Comparison of ENCODE assay signal across 8 cellular contexts in the genomic region with DNA sequence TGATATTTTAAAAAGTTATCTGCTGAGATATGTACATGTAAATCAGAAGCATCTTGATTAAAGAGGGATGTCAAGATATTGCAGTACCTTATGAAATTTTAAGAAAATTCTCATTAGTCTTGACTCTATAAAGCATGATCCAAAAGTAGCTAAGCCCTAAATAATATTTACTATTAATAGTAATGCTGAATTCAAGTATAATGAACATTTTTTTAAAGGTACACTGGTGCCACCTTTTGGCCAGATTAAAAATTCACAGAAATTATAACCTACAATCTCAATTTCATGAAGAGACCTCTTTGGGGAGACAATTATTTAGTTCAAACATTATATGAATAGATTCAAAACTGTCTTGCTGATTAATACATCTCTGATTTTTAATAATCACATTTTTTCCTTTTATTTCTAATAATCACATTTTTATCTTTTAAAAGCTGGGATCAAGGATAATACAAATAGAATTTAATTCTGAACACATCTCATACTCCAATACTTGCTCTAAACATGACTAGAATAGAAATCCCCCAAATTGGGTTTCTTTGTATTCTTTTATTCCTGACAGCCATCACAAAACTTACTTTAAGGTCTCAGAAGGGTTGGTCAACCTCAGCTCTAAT. TPM values are rescaled to one million over a fixed set of nuclear protein-coding genes. Genes with fewer than 3 reads are reported as not detected.
A peak's percentile ranks its signal among the peaks of the same experiment; 100 is the strongest.
DNase-seq lines count a peak whose midpoint lies in the region; ATAC-seq, FAIRE-seq and TF ChIP-seq lines count a peak whose summit lies in the region.

No MANE protein-coding gene starts in this region.

- H3K27ac ChIP-seq in K562 (ENCODE audit: extremely low read depth, low read depth, low read length), result no peak overlapping the region

- H3K4me1 Mint-ChIP-seq in CD14-positive monocyte, result no peaks in the 10 kb centered on the region

- no peak overlapping the region for H3K9ac ChIP-seq in K562 (ENCODE audit: insufficient read depth in 1 of 2, low read depth in 2 of 2, low read length in 2 of 2)

- H3K4me3 Mint-ChIP-seq in CD14-positive monocyte, result no peak overlapping the region

- H3K4me1 ChIP-seq in K562 (replicated peaks in 1 of 2; ENCODE audit: control insufficient read depth in 2 of 2, insufficient read depth in 2 of 2, low read length in 2 of 2), result no peaks in the 10 kb centered on the region

- H2AFZ ChIP-seq in K562 (ENCODE audit: low read depth, low read length), result no peak overlapping the region

- intact Hi-C loops in CD14-positive monocyte (cut with micrococcal nuclease), result no loop called here
- intact Hi-C loops in K562 (cut with micrococcal nuclease), result loop anchor here (1.0 kb wide), 1 partner anchor 134 kb away; no protein-coding TSS in a partner anchor

- H3K27me3 Mint-ChIP-seq in CD14-positive monocyte (ENCODE audit: low read depth in 3 of 3), result no peaks in the 10 kb centered on the region

- BruUV-seq in K562 (replicated peaks; lab: Mats Ljungman, UMichigan), result no TSS peak

- H3K27ac Mint-ChIP-seq in CD14-positive monocyte, result no peak overlapping the region

- DNase-seq in CD14-positive monocyte (ENCODE audit: low spot score), result no peak
- peak; percentile 49 for DNase-seq in HT-29 (ENCODE audit: low spot score)
- no peak for DNase-seq in K562 (ENCODE audit: extremely low read depth in 1 of 4, low spot score in 3 of 4)
- peak; percentile 26 to 57 for DNase-seq in lung microvascular endothelial cell (ENCODE audit: low read depth in 2 of 2)
- no peak for DNase-seq in ureter (ENCODE audit: low spot score)
- no peak for DNase-seq in GOT3 (lab: John Stamatoyannopoulos, UW)
- DNase-seq in NCI-H2107 treated with DMSO at 0.1 percent for 48 hours (lab: John Stamatoyannopoulos, UW; ENCODE audit: unreplicated experiment), result no peak

- no peaks in the 10 kb centered on the region for H3K9me3 Mint-ChIP-seq in CD14-positive monocyte

- POLR2A ChIA-PET in K562 (lab: Yijun Ruan, JAX), result no interaction called here

- H3K4me2 ChIP-seq in K562 (ENCODE audit: insufficient read depth, low read length), result no peak overlapping the region

- no peak for ATAC-seq in K562
- ATAC-seq in HG02981 (IDR thresholded peaks at IDR 0.05; ENCODE audit: unreplicated experiment), result no peak

- no peaks in the 10 kb centered on the region for H3K36me3 ChIP-seq in K562 (ENCODE audit: control insufficient read depth, insufficient read depth, low read length)

- no peaks in the 10 kb centered on the region for H3K9me1 ChIP-seq in K562 (ENCODE audit: control insufficient read depth, insufficient read depth, low read length)

- FAIRE-seq in K562 (lab: Jason Lieb, UNC), result no peak

- CTCF ChIA-PET in K562 (lab: Yijun Ruan, JAX; ENCODE audit: low intra/inter-chr PET ratio), result interaction anchor here (0.6 to 2.0 kb wide), 3 partner anchors 49 to 175 kb away, joined by 3 to 13 read pairs (median 3); no protein-coding TSS in a partner anchor

- no peaks in the 10 kb centered on the region for H4K20me1 ChIP-seq in K562 (replicated peaks; ENCODE audit: control insufficient read depth, insufficient read depth, low read length)

- H3K36me3 Mint-ChIP-seq in CD14-positive monocyte, result peaks cover 4 to 18% of the 10 kb centered on the region in 2 donors

- TF ChIP-seq POLR2A in K562 (conservative IDR thresholded peaks at IDR 0.05), result no peak

- in situ Hi-C loops in K562 (cut with MboI), result no loop called here

- peak; percentile 48 to 51 for TF ChIP-seq RAD21 in K562 (CRISPR knock-in tag; conservative IDR thresholded peaks at IDR 0.05 in 1 of 2, IDR thresholded peaks at IDR 0.05 in 1 of 2)

- peak; percentile 70 for TF ChIP-seq CTCF in CD14-positive monocyte (IDR thresholded peaks at IDR 0.05)
- TF ChIP-seq CTCF in K562 (IDR thresholded peaks at IDR 0.05 in 2 of 3, conservative IDR thresholded peaks at IDR 0.05 in 1 of 3; ENCODE audit: insufficient read depth in 2 of 3, low read depth in 1 of 3, low read length in 3 of 3), result peak in 2 of 3 experiments; percentile 6 to 51; a peak in 3 of 6 replicates

- H3K79me2 ChIP-seq in K562 (ENCODE audit: control insufficient read depth, insufficient read depth, low read length), result no peaks in the 10 kb centered on the region

- H3K4me3 ChIP-seq in K562, result no peak overlapping the region

- H3K9me3 ChIP-seq in K562 (replicated peaks; ENCODE audit: control insufficient read depth, insufficient read depth, low read depth, low read length), result no peaks in the 10 kb centered on the region

- H3K27me3 ChIP-seq in K562 (ENCODE audit: control insufficient read depth in 2 of 2, insufficient read depth in 2 of 2, low read length in 2 of 2), result no peaks in the 10 kb centered on the region

- no peak for TF ChIP-seq EP300 in K562 (IDR thresholded peaks at IDR 0.05; ENCODE audit: low read length)

TF ChIP-seq in K562, 482 proteins besides CTCF, POLR2A, EP300 and RAD21 (continues in another document):
- no peak for TF ChIP-seq ZFP1 (CRISPR knock-in tag; IDR thresholded peaks at IDR 0.05)

RNA-seq across cellular contexts. Expression of gene AKAP5, which starts 13.4 kb away (rescaled TPM):
- polyA plus RNA-seq in CD14-positive monocyte (not detected), K562 (2011; rRNA removed) (0.12 and 0.24 TPM in 2 replicates), K562 (2014; fragmentation: Illumina TruSeq; extraction: Trizol) (0.32 and 0.34 TPM in 2 replicates), K562 (2014; fragmentation: Nextera tagmentation; extraction: Ambion mirVana) (under 1 TPM; 0.06 to 0.07 TPM), K562 (2014; rRNA removed) (0.11 and 0.40 TPM in 2 replicates)
- total RNA-seq in HT-29 (2014; rRNA removed; shearing (Covaris generic)), result 0.10 and 0.56 TPM in 2 replicates
- 0.25 and 1.1 TPM in 2 replicates for total RNA-seq in K562 (2011; cell fraction: chromatin; rRNA removed; ENCODE audit: low replicate concordance)
- total RNA-seq in K562 (2011; cell fraction: nucleolus; rRNA removed), result 0.13 and 0.17 TPM in 2 replicates
- 0.73 and 1.3 TPM in 2 replicates for total RNA-seq in K562 (2011; cell fraction: nucleoplasm; rRNA removed)
- total RNA-seq in K562 (2014; rRNA removed) (0.41 and 0.50 TPM in 2 replicates), K562 (2014; rRNA removed; fragmentation: Illumina TruSeq; extraction: Trizol) (0.61 and 0.76 TPM in 2 replicates), K562 (2015; rRNA removed; fragmentation: Illumina TruSeq; extraction: Trizol) (0.75 and 0.94 TPM in 2 replicates), K562 (2021) (0.35 and 0.40 TPM in 2 replicates), lung microvascular endothelial cell (0.20 and 0.22 TPM in 2 replicates), ureter (0.96 TPM)
- 0.07 TPM in 2 replicates for polyA plus RNA-seq in K562 (2011; cell fraction: cytosol; rRNA removed)
- 0.06 and 0.11 TPM in 2 replicates for polyA plus RNA-seq in K562 (2011; cell fraction: nucleus; rRNA removed)
- polyA plus RNA-seq in K562 (2012), result 0.30 and 0.50 TPM in 2 replicates
- polyA minus RNA-seq in K562 (2011; rRNA and poly(A)+ RNA removed), result 0.48 and 0.63 TPM in 2 replicates
- polyA minus RNA-seq in K562 (2011; cell fraction: cytosol; rRNA and poly(A)+ RNA removed), result 0.48 TPM in 1 of 2 replicates, not detected in the other
- 0.27 and 0.78 TPM in 2 replicates for polyA minus RNA-seq in K562 (2011; cell fraction: nucleus; rRNA and poly(A)+ RNA removed)

RNA-seq across cellular contexts. Expression of gene ZBTB25, which starts 24.9 kb away (rescaled TPM):
- 1 to 10 TPM; 3.2 to 3.9 TPM for polyA plus RNA-seq in CD14-positive monocyte
- 3.8 and 4.9 TPM in 2 replicates for total RNA-seq in HT-29 (2014; rRNA removed; shearing (Covaris generic))
- total RNA-seq in K562 (2011; cell fraction: chromatin; rRNA removed; ENCODE audit: low replicate concordance), result 6.4 and 12.4 TPM in 2 replicates
- 2.8 and 3.9 TPM in 2 replicates for total RNA-seq in K562 (2011; cell fraction: nucleolus; rRNA removed)
- total RNA-seq in K562 (2011; cell fraction: nucleoplasm; rRNA removed), result 6.5 and 8.2 TPM in 2 replicates
- total RNA-seq in K562 (2014; rRNA removed), result 1.3 TPM in 2 replicates
- total RNA-seq in K562 (2014; rRNA removed; fragmentation: Illumina TruSeq; extraction: Trizol), result 2.5 and 3.3 TPM in 2 replicates
- total RNA-seq in K562 (2015; rRNA removed; fragmentation: Illumina TruSeq; extraction: Trizol), result 2.6 and 2.8 TPM in 2 replicates
- 2.5 and 2.6 TPM in 2 replicates for total RNA-seq in K562 (2021)
- polyA plus RNA-seq in K562 (2011; rRNA removed), result 3.9 and 5.6 TPM in 2 replicates
- 1.6 and 2.6 TPM in 2 replicates for polyA plus RNA-seq in K562 (2011; cell fraction: cytosol; rRNA removed)
- 7.0 and 8.0 TPM in 2 replicates for polyA plus RNA-seq in K562 (2011; cell fraction: nucleus; rRNA removed)
- polyA plus RNA-seq in K562 (2012), result 1.3 and 2.5 TPM in 2 replicates
- polyA plus RNA-seq in K562 (2014; fragmentation: Illumina TruSeq; extraction: Trizol), result 1.7 and 2.3 TPM in 2 replicates
- under 1 TPM; 0.61 to 0.92 TPM for polyA plus RNA-seq in K562 (2014; fragmentation: Nextera tagmentation; extraction: Ambion mirVana)
- 0.99 and 2.1 TPM in 2 replicates for polyA plus RNA-seq in K562 (2014; rRNA removed)
- 6.0 and 6.6 TPM in 2 replicates for polyA minus RNA-seq in K562 (2011; rRNA and poly(A)+ RNA removed)
- 2.8 and 3.7 TPM in 2 replicates for polyA minus RNA-seq in K562 (2011; cell fraction: cytosol; rRNA and poly(A)+ RNA removed)
- 4.7 and 6.7 TPM in 2 replicates for polyA minus RNA-seq in K562 (2011; cell fraction: nucleus; rRNA and poly(A)+ RNA removed)
- 2.6 and 3.0 TPM in 2 replicates for total RNA-seq in lung microvascular endothelial cell
- total RNA-seq in ureter, result 23.8 TPM

RNA-seq across cellular contexts. Expression of gene ZBTB1, which starts 25.8 kb away (rescaled TPM):
- 10 to 100 TPM; 27.7 to 33.4 TPM for polyA plus RNA-seq in CD14-positive monocyte
- 9.5 and 11.1 TPM in 2 replicates for total RNA-seq in HT-29 (2014; rRNA removed; shearing (Covaris generic))
- total RNA-seq in K562 (2011; cell fraction: chromatin; rRNA removed; ENCODE audit: low replicate concordance), result 7.3 and 17.6 TPM in 2 replicates
- 5.0 and 5.1 TPM in 2 replicates for total RNA-seq in K562 (2011; cell fraction: nucleolus; rRNA removed)
- total RNA-seq in K562 (2011; cell fraction: nucleoplasm; rRNA removed), result 7.1 and 7.3 TPM in 2 replicates
- 4.9 and 5.3 TPM in 2 replicates for total RNA-seq in K562 (2014; rRNA removed)
- total RNA-seq in K562 (2014; rRNA removed; fragmentation: Illumina TruSeq; extraction: Trizol), result 9.9 and 10.1 TPM in 2 replicates
- total RNA-seq in K562 (2015; rRNA removed; fragmentation: Illumina TruSeq; extraction: Trizol), result 11.6 and 12.2 TPM in 2 replicates
- 8.1 and 9.4 TPM in 2 replicates for total RNA-seq in K562 (2021)
- 16.5 and 17.7 TPM in 2 replicates for polyA plus RNA-seq in K562 (2011; rRNA removed)
- 4.7 and 10.0 TPM in 2 replicates for polyA plus RNA-seq in K562 (2011; cell fraction: cytosol; rRNA removed)
- polyA plus RNA-seq in K562 (2011; cell fraction: nucleus; rRNA removed), result 14.6 and 23.1 TPM in 2 replicates
- 8.0 and 12.8 TPM in 2 replicates for polyA plus RNA-seq in K562 (2012)
- 7.2 and 8.1 TPM in 2 replicates for polyA plus RNA-seq in K562 (2014; fragmentation: Illumina TruSeq; extraction: Trizol)
- 1 to 10 TPM; 2.3 to 2.7 TPM for polyA plus RNA-seq in K562 (2014; fragmentation: Nextera tagmentation; extraction: Ambion mirVana)
- polyA plus RNA-seq in K562 (2014; rRNA removed), result 9.0 and 10.3 TPM in 2 replicates
- 10.6 and 13.3 TPM in 2 replicates for polyA minus RNA-seq in K562 (2011; rRNA and poly(A)+ RNA removed)
- polyA minus RNA-seq in K562 (2011; cell fraction: cytosol; rRNA and poly(A)+ RNA removed), result 6.1 and 7.3 TPM in 2 replicates
- 5.9 and 10.3 TPM in 2 replicates for polyA minus RNA-seq in K562 (2011; cell fraction: nucleus; rRNA and poly(A)+ RNA removed)
- total RNA-seq in lung microvascular endothelial cell, result 25.7 and 38.5 TPM in 2 replicates
- 51.1 TPM for total RNA-seq in ureter

Comparison
In these comparisons a context has a peak if more than half of its experiments do, and no peak if none do; other contexts are left out.
1. DNase-seq: peak in HT-29 (single experiment) and lung microvascular endothelial cell (2 of 2); none in CD14-positive monocyte (single experiment), K562 (0 of 4), ureter (single experiment), GOT3 (single experiment) and NCI-H2107 treated with DMSO at 0.1 percent for 48 hours (single experiment).